1 cellular context compared by ENCODE assay signal in the genomic region with DNA sequence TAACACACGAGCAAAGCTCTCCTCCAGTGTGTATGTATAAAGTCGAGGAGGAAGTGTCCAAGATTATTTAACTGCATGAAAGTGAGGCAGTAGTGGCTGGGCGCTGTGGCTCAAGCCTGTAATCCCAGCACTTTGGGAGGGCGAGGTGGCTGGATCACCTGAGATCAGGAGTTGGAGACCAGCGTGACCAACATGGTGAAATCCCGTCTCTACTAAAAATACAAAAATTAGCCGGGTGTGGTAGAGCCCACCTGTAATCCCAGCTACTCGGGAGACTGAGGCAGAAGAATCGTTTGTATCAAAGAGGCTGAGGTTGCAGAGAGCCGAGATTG.
TF ChIP-seq lines count a peak whose summit lies in the region.

No MANE protein-coding gene starts in this region.

TF ChIP-seq in HepG2, 621 proteins besides CTCF, POLR2A, EP300 and RAD21:
- TF ChIP-seq POLR2G (IDR thresholded peaks at IDR 0.05; ENCODE audit: low read depth, low read length) (0 out of 2 replicates have a peak, but pooled peaks have one; percentile 4), RXRA (CRISPR knock-in tag; IDR thresholded peaks at IDR 0.05) (0 out of 2 replicates have a peak, but pooled peaks have one; percentile 8), THRA (CRISPR knock-in tag; IDR thresholded peaks at IDR 0.05; ENCODE audit: borderline replicate concordance) (no peak), ZNF501 (CRISPR knock-in tag; IDR thresholded peaks at IDR 0.05) (0 out of 2 replicates have a peak, but pooled peaks have one; percentile 6), ZNF558 (CRISPR knock-in tag; IDR thresholded peaks at IDR 0.05; ENCODE audit: borderline replicate concordance) (0 out of 2 replicates have a peak, but pooled peaks have one; percentile 3), REPIN1 (CRISPR knock-in tag; IDR thresholded peaks at IDR 0.05; ENCODE audit: borderline replicate concordance, low read depth) (0 out of 2 replicates have a peak, but pooled peaks have one; percentile 0), PAXIP1 (CRISPR knock-in tag; conservative IDR thresholded peaks at IDR 0.05) (no peak), KMT2B (CRISPR knock-in tag; IDR thresholded peaks at IDR 0.05) (0 out of 2 replicates have a peak, but pooled peaks have one; percentile 1), NONO (IDR thresholded peaks at IDR 0.05) (no peak), NONO (CRISPR knock-in tag; conservative IDR thresholded peaks at IDR 0.05) (0 out of 2 replicates have a peak, but pooled peaks have one; percentile 19), NPAS2 (CRISPR knock-in tag; IDR thresholded peaks at IDR 0.05; ENCODE audit: borderline replicate concordance) (0 out of 2 replicates have a peak, but pooled peaks have one; percentile 7), ZNF788 (CRISPR knock-in tag; IDR thresholded peaks at IDR 0.05; ENCODE audit: borderline replicate concordance) (0 out of 2 replicates have a peak, but pooled peaks have one; percentile 26), ELF1 (CRISPR knock-in tag; IDR thresholded peaks at IDR 0.05) (0 out of 2 replicates have a peak, but pooled peaks have one; percentile 1)
- TF ChIP-seq, protein P1, sequence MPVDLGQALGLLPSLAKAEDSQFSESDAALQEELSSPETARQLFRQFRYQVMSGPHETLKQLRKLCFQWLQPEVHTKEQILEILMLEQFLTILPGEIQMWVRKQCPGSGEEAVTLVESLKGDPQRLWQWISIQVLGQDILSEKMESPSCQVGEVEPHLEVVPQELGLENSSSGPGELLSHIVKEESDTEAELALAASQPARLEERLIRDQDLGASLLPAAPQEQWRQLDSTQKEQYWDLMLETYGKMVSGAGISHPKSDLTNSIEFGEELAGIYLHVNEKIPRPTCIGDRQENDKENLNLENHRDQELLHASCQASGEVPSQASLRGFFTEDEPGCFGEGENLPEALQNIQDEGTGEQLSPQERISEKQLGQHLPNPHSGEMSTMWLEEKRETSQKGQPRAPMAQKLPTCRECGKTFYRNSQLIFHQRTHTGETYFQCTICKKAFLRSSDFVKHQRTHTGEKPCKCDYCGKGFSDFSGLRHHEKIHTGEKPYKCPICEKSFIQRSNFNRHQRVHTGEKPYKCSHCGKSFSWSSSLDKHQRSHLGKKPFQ (CRISPR knock-in tag; IDR thresholded peaks at IDR 0.05; ENCODE audit: insufficient replicate concordance), result no peak
